Comparison of ENCODE assay signal across 9 cellular contexts in genomic region chr14:94028450-94028826, GRCh38. TPM values are rescaled to one million over a fixed set of nuclear protein-coding genes. Genes with fewer than 3 reads are reported as not detected.
DNase-seq lines count a peak whose midpoint lies in the region; ATAC-seq, FAIRE-seq and TF ChIP-seq lines count a peak whose summit lies in the region.
"Had no signal": no experiment of that assay in that cellular context is flagged by ENCODE, and none has a peak within 500 bp of the region (broad histone marks: within the 10 kb centered on the region; RNA-seq: fewer than 3 reads in every experiment).

No MANE protein-coding gene starts in this region.

- H3K27me3 ChIP-seq in K562 (ENCODE audit: control insufficient read depth in 2 of 2, insufficient read depth in 2 of 2, low read length in 2 of 2) = peaks cover 0 to 4% of the 10 kb centered on the region in 2 experiments; a peak in 1 of 5 replicates
- no peaks in the 10 kb centered on the region for H3K27me3 ChIP-seq in upper lobe of right lung
- H3K27me3 ChIP-seq in Caco-2 (replicated peaks; ENCODE audit: control insufficient read depth, insufficient read depth, low read length) = no peaks in the 10 kb centered on the region

- TF ChIP-seq POLR2A in K562 (conservative IDR thresholded peaks at IDR 0.05) = no peak

- in situ Hi-C loops in K562 (cut with MboI) = no loop called here

- TF ChIP-seq CTCF in GM12875 (IDR thresholded peaks at IDR 0.05; ENCODE audit: borderline replicate concordance, insufficient read depth, low read depth, low read length) (peak; percentile 15; the same call in 1 of the 2 replicates), K562 (IDR thresholded peaks at IDR 0.05 in 2 of 3, conservative IDR thresholded peaks at IDR 0.05 in 1 of 3; ENCODE audit: insufficient read depth in 2 of 3, low read depth in 1 of 3, low read length in 3 of 3) (0 out of 6 replicates have a peak, but pooled peaks of 1 of the 3 experiments have one; percentile 10), upper lobe of right lung (IDR thresholded peaks at IDR 0.05) (no peak), Caco-2 (IDR thresholded peaks at IDR 0.05; ENCODE audit: insufficient read depth in 1 of 2, low read depth in 1 of 2, low read length in 1 of 2, severe bottlenecking in 1 of 2, unreplicated experiment in 1 of 2) (no peak)

- H3K27ac ChIP-seq in K562 (ENCODE audit: extremely low read depth, low read depth, low read length) (no peak overlapping the region), upper lobe of right lung (no peak overlapping the region)

- H4K20me1 ChIP-seq in K562 (replicated peaks; ENCODE audit: control insufficient read depth, insufficient read depth, low read length) = peaks cover 6% of the 10 kb centered on the region; the same call in 1 of the 2 replicates

- ATAC-seq in K562 (no peak), upper lobe of right lung (no peak), HG03196 (IDR thresholded peaks at IDR 0.05; ENCODE audit: unreplicated experiment) (no peak), HG02588 (IDR thresholded peaks at IDR 0.05; ENCODE audit: unreplicated experiment) (no peak)

- TF ChIP-seq RAD21 in K562 (CRISPR knock-in tag; conservative IDR thresholded peaks at IDR 0.05 in 1 of 2, IDR thresholded peaks at IDR 0.05 in 1 of 2) = no peak

- no peaks in the 10 kb centered on the region for H3K4me1 Mint-ChIP-seq in Caco-2 (ENCODE audit: low read depth, unreplicated experiment)

- TF ChIP-seq EP300 in K562 (IDR thresholded peaks at IDR 0.05; ENCODE audit: low read length) = no peak

- H3K27me3 Mint-ChIP-seq in Caco-2 (ENCODE audit: insufficient read depth, unreplicated experiment) = no peaks in the 10 kb centered on the region

- no peaks in the 10 kb centered on the region for H3K9me3 Mint-ChIP-seq in Caco-2 (ENCODE audit: unreplicated experiment)

- FAIRE-seq in K562 (lab: Jason Lieb, UNC) = no peak

- H3K36me3 ChIP-seq in K562 (ENCODE audit: control insufficient read depth, insufficient read depth, low read length) (no peaks in the 10 kb centered on the region), upper lobe of right lung (no peaks in the 10 kb centered on the region), Caco-2 (ENCODE audit: control insufficient read depth, insufficient read depth, low read length) (no peaks in the 10 kb centered on the region)

- H3K4me2 ChIP-seq in K562 (ENCODE audit: insufficient read depth, low read length) = no peak overlapping the region

- POLR2A ChIA-PET in K562 (lab: Yijun Ruan, JAX) = interaction anchor here (0.6 to 1.4 kb wide), 3 partner anchors 8 to 27 kb away, joined by 3 to 5 read pairs (median 3); no protein-coding TSS in a partner anchor
- POLR2A ChIA-PET in Caco-2 (lab: Charles Lee) = no interaction called here

- 7% methylated on average over 3 of the region's 4 CpGs for WGBS in K562 (ENCODE audit: insufficient coverage, low coverage, missing lambda C conversion rate)

- H3K4me3 ChIP-seq in GM12875 (ENCODE audit: low read depth, low read length) (no peak overlapping the region), K562 (no peak overlapping the region), upper lobe of right lung (no peak overlapping the region), Caco-2 (ENCODE audit: low read depth, low read length) (no peak overlapping the region)

- H3K36me3 Mint-ChIP-seq in Caco-2 (ENCODE audit: insufficient read depth, unreplicated experiment) = no peaks in the 10 kb centered on the region

- H2AFZ ChIP-seq in K562 (ENCODE audit: low read depth, low read length) = no peak overlapping the region

- H3K27ac Mint-ChIP-seq in Caco-2 (ENCODE audit: unreplicated experiment) = no peak overlapping the region

- no peaks in the 10 kb centered on the region for H3K79me2 ChIP-seq in K562 (ENCODE audit: control insufficient read depth, insufficient read depth, low read length)

- H3K4me1 ChIP-seq in K562 (replicated peaks in 1 of 2; ENCODE audit: control insufficient read depth in 2 of 2, insufficient read depth in 2 of 2, low read length in 2 of 2) = peaks cover 0 to 7% of the 10 kb centered on the region in 2 experiments; a peak in 1 of 5 replicates
- peaks cover 10% of the 10 kb centered on the region for H3K4me1 ChIP-seq in upper lobe of right lung
- H3K4me1 ChIP-seq in Caco-2 = peaks cover 3% of the 10 kb centered on the region; the same call in 1 of the 2 replicates

- intact Hi-C loops in K562 (cut with micrococcal nuclease) = no loop called here
- intact Hi-C loops in upper lobe of right lung (cut with DNase I) = no loop called here
- intact Hi-C loops in Caco-2 (cut with micrococcal nuclease; ENCODE audit: unreplicated experiment) = no loop called here

- BruUV-seq in K562 (replicated peaks; lab: Mats Ljungman, UMichigan) (no TSS peak), Caco-2 (replicated peaks; lab: Mats Ljungman, UMichigan) (no TSS peak)

- H3K4me3 Mint-ChIP-seq in Caco-2 (ENCODE audit: unreplicated experiment) = no peak overlapping the region

- DNase-seq in 8988T (peak; percentile 55), SIG-M5 treated with dmso at 0.1 percent for 504 hours (lab: John Stamatoyannopoulos, UW; ENCODE audit: unreplicated experiment) (peak; percentile 63), K562 (ENCODE audit: extremely low read depth in 1 of 4, low spot score in 3 of 4) (no peak), upper lobe of right lung (no peak), Caco-2 (no peak)
- DNase-seq: DND-41 had no signal

- CTCF ChIA-PET in K562 (lab: Yijun Ruan, JAX; ENCODE audit: low intra/inter-chr PET ratio) = no interaction called here
- CTCF ChIA-PET in Caco-2 (lab: Charles Lee) = interaction anchor here (0.6 to 1.1 kb wide), 2 partner anchors 8 to 76 kb away, joined by 3 read pairs; no protein-coding TSS in a partner anchor

- H3K9me3 ChIP-seq in K562 (replicated peaks; ENCODE audit: control insufficient read depth, insufficient read depth, low read depth, low read length) = no peaks in the 10 kb centered on the region
- H3K9me3 ChIP-seq in upper lobe of right lung = no peaks in the 10 kb centered on the region
- no peaks in the 10 kb centered on the region for H3K9me3 ChIP-seq in Caco-2

- H3K9ac ChIP-seq in K562 (ENCODE audit: insufficient read depth in 1 of 2, low read depth in 2 of 2, low read length in 2 of 2) = no peak overlapping the region

- no peaks in the 10 kb centered on the region for H3K9me1 ChIP-seq in K562 (ENCODE audit: control insufficient read depth, insufficient read depth, low read length)

RNA-seq across cellular contexts. Expression of gene OTUB2, which starts 2.3 kb away (rescaled TPM):
- total RNA-seq in K562 (2011; cell fraction: chromatin; rRNA removed; ENCODE audit: low replicate concordance) = 0.12 and 0.72 TPM in 2 replicates
- 0.26 and 1.0 TPM in 2 replicates for total RNA-seq in K562 (2011; cell fraction: nucleolus; rRNA removed)
- 0.22 and 0.38 TPM in 2 replicates for total RNA-seq in K562 (2011; cell fraction: nucleoplasm; rRNA removed)
- 0.23 and 0.24 TPM in 2 replicates for total RNA-seq in K562 (2014; rRNA removed)
- 0.07 and 0.35 TPM in 2 replicates for total RNA-seq in K562 (2014; rRNA removed; fragmentation: Illumina TruSeq; extraction: Trizol)
- total RNA-seq in K562 (2015; rRNA removed; fragmentation: Illumina TruSeq; extraction: Trizol) = 0.11 and 0.15 TPM in 2 replicates
- 0.31 and 0.34 TPM in 2 replicates for total RNA-seq in K562 (2021)
- polyA plus RNA-seq in K562 (2011; rRNA removed) = 0.11 and 0.20 TPM in 2 replicates
- polyA plus RNA-seq in K562 (2011; cell fraction: cytosol; rRNA removed) = 0.09 and 0.12 TPM in 2 replicates
- polyA plus RNA-seq in K562 (2011; cell fraction: nucleus; rRNA removed) = 0.18 and 0.33 TPM in 2 replicates
- polyA plus RNA-seq in K562 (2012) = 0.21 and 0.28 TPM in 2 replicates
- 0.15 and 0.21 TPM in 2 replicates for polyA plus RNA-seq in K562 (2014; fragmentation: Illumina TruSeq; extraction: Trizol)
- polyA plus RNA-seq in K562 (2014; fragmentation: Nextera tagmentation; extraction: Ambion mirVana) = under 1 TPM; 0.01 to 0.08 TPM
- polyA plus RNA-seq in K562 (2014; rRNA removed) = 0.08 and 0.26 TPM in 2 replicates
- 0.18 and 0.46 TPM in 2 replicates for polyA minus RNA-seq in K562 (2011; rRNA and poly(A)+ RNA removed)
- 0.67 TPM in 1 of 2 replicates, not detected in the other for polyA minus RNA-seq in K562 (2011; cell fraction: cytosol; rRNA and poly(A)+ RNA removed)
- polyA minus RNA-seq in K562 (2011; cell fraction: nucleus; rRNA and poly(A)+ RNA removed) = 0.22 and 0.40 TPM in 2 replicates
- total RNA-seq in upper lobe of right lung = 1.0 TPM
- 1.2 TPM in 2 replicates for total RNA-seq in Caco-2 (2022)

RNA-seq across cellular contexts. Expression of gene CCDC197, which starts 31.3 kb away (rescaled TPM):
- total RNA-seq in K562 (2011; cell fraction: chromatin; rRNA removed; ENCODE audit: low replicate concordance) = not detected in 2 replicates
- total RNA-seq in K562 (2011; cell fraction: nucleolus; rRNA removed) = not detected in 2 replicates
- not detected in 2 replicates for total RNA-seq in K562 (2011; cell fraction: nucleoplasm; rRNA removed)
- total RNA-seq in K562 (2014; rRNA removed) (not detected in 2 replicates), K562 (2014; rRNA removed; fragmentation: Illumina TruSeq; extraction: Trizol) (not detected in 2 replicates), K562 (2015; rRNA removed; fragmentation: Illumina TruSeq; extraction: Trizol) (not detected in 2 replicates), K562 (2021) (not detected in 2 replicates), upper lobe of right lung (not detected), Caco-2 (2022) (not detected in 2 replicates)
- polyA plus RNA-seq in K562 (2011; rRNA removed) (not detected in 2 replicates), K562 (2014; fragmentation: Illumina TruSeq; extraction: Trizol) (not detected in 2 replicates), K562 (2014; fragmentation: Nextera tagmentation; extraction: Ambion mirVana) (not detected), K562 (2014; rRNA removed) (not detected in 2 replicates)
- polyA plus RNA-seq in K562 (2011; cell fraction: cytosol; rRNA removed) = not detected in 2 replicates
- polyA plus RNA-seq in K562 (2011; cell fraction: nucleus; rRNA removed) = not detected in 2 replicates
- polyA plus RNA-seq in K562 (2012) = not detected in 2 replicates
- polyA minus RNA-seq in K562 (2011; rRNA and poly(A)+ RNA removed) = not detected in 2 replicates
- not detected in 2 replicates for polyA minus RNA-seq in K562 (2011; cell fraction: cytosol; rRNA and poly(A)+ RNA removed)
- polyA minus RNA-seq in K562 (2011; cell fraction: nucleus; rRNA and poly(A)+ RNA removed) = not detected in 2 replicates

RNA-seq across cellular contexts. Expression of gene ASB2, which starts 52.1 kb away (rescaled TPM):
- not detected in 2 replicates for total RNA-seq in K562 (2011; cell fraction: chromatin; rRNA removed; ENCODE audit: low replicate concordance)
- total RNA-seq in K562 (2011; cell fraction: nucleolus; rRNA removed) = not detected in 2 replicates
- not detected in 2 replicates for total RNA-seq in K562 (2011; cell fraction: nucleoplasm; rRNA removed)
- total RNA-seq in K562 (2014; rRNA removed) (not detected in 2 replicates), K562 (2014; rRNA removed; fragmentation: Illumina TruSeq; extraction: Trizol) (not detected in 2 replicates), K562 (2015; rRNA removed; fragmentation: Illumina TruSeq; extraction: Trizol) (not detected in 2 replicates), K562 (2021) (not detected in 2 replicates), upper lobe of right lung (3.2 TPM), Caco-2 (2022) (0.21 TPM in 1 of 2 replicates, not detected in the other)
- polyA plus RNA-seq in K562 (2011; rRNA removed) (not detected in 2 replicates), K562 (2014; fragmentation: Illumina TruSeq; extraction: Trizol) (not detected in 2 replicates), K562 (2014; fragmentation: Nextera tagmentation; extraction: Ambion mirVana) (not detected), K562 (2014; rRNA removed) (not detected in 2 replicates)
- polyA plus RNA-seq in K562 (2011; cell fraction: cytosol; rRNA removed) = not detected in 2 replicates
- polyA plus RNA-seq in K562 (2011; cell fraction: nucleus; rRNA removed) = not detected in 2 replicates
- polyA plus RNA-seq in K562 (2012) = 0.12 TPM in 1 of 2 replicates, not detected in the other
- not detected in 2 replicates for polyA minus RNA-seq in K562 (2011; rRNA and poly(A)+ RNA removed)
- not detected in 2 replicates for polyA minus RNA-seq in K562 (2011; cell fraction: cytosol; rRNA and poly(A)+ RNA removed)
- not detected in 2 replicates for polyA minus RNA-seq in K562 (2011; cell fraction: nucleus; rRNA and poly(A)+ RNA removed)

RNA-seq across cellular contexts. Expression of gene DDX24, which starts 52.6 kb away (rescaled TPM):
- total RNA-seq in K562 (2011; cell fraction: chromatin; rRNA removed; ENCODE audit: low replicate concordance) = 39.3 and 70.0 TPM in 2 replicates
- 36.2 TPM in 2 replicates for total RNA-seq in K562 (2011; cell fraction: nucleolus; rRNA removed)
- total RNA-seq in K562 (2011; cell fraction: nucleoplasm; rRNA removed) = 33.4 and 34.7 TPM in 2 replicates
- total RNA-seq in K562 (2014; rRNA removed) = 98.3 and 104 TPM in 2 replicates
- 129 and 139 TPM in 2 replicates for total RNA-seq in K562 (2014; rRNA removed; fragmentation: Illumina TruSeq; extraction: Trizol)
- total RNA-seq in K562 (2015; rRNA removed; fragmentation: Illumina TruSeq; extraction: Trizol) = 122 and 125 TPM in 2 replicates
- total RNA-seq in K562 (2021) = 118 and 127 TPM in 2 replicates
- 95.7 and 98.6 TPM in 2 replicates for polyA plus RNA-seq in K562 (2011; rRNA removed)
- polyA plus RNA-seq in K562 (2011; cell fraction: cytosol; rRNA removed) = 61.5 and 65.0 TPM in 2 replicates
- polyA plus RNA-seq in K562 (2011; cell fraction: nucleus; rRNA removed) = 76.7 and 77.4 TPM in 2 replicates
- polyA plus RNA-seq in K562 (2012) = 67.1 and 89.1 TPM in 2 replicates
- polyA plus RNA-seq in K562 (2014; fragmentation: Illumina TruSeq; extraction: Trizol) = 139 and 175 TPM in 2 replicates
- 100 to 1,000 TPM in 1 of 2 experiments, 10 to 100 TPM in 1; 95.1 to 136 TPM for polyA plus RNA-seq in K562 (2014; fragmentation: Nextera tagmentation; extraction: Ambion mirVana)
- 67.4 and 82.4 TPM in 2 replicates for polyA plus RNA-seq in K562 (2014; rRNA removed)
- polyA minus RNA-seq in K562 (2011; rRNA and poly(A)+ RNA removed) = 102 and 114 TPM in 2 replicates
- polyA minus RNA-seq in K562 (2011; cell fraction: cytosol; rRNA and poly(A)+ RNA removed) = 32.5 and 54.1 TPM in 2 replicates
- polyA minus RNA-seq in K562 (2011; cell fraction: nucleus; rRNA and poly(A)+ RNA removed) = 28.8 and 48.1 TPM in 2 replicates
- 191 TPM for total RNA-seq in upper lobe of right lung
- total RNA-seq in Caco-2 (2022) = 131 and 132 TPM in 2 replicates

RNA-seq across cellular contexts. Expression of gene IFI27L1, which starts 52.7 kb away (rescaled TPM):
- total RNA-seq in K562 (2011; cell fraction: chromatin; rRNA removed; ENCODE audit: low replicate concordance) = 24.1 and 32.5 TPM in 2 replicates
- 33.0 and 35.5 TPM in 2 replicates for total RNA-seq in K562 (2011; cell fraction: nucleolus; rRNA removed)
- 30.1 and 34.7 TPM in 2 replicates for total RNA-seq in K562 (2011; cell fraction: nucleoplasm; rRNA removed)
- total RNA-seq in K562 (2014; rRNA removed) (20.3 and 24.6 TPM in 2 replicates), K562 (2014; rRNA removed; fragmentation: Illumina TruSeq; extraction: Trizol) (13.8 and 19.7 TPM in 2 replicates), K562 (2015; rRNA removed; fragmentation: Illumina TruSeq; extraction: Trizol) (17.6 and 17.8 TPM in 2 replicates), K562 (2021) (20.2 and 23.8 TPM in 2 replicates), upper lobe of right lung (15.2 TPM), Caco-2 (2022) (11.6 and 13.6 TPM in 2 replicates)
- polyA plus RNA-seq in K562 (2011; rRNA removed) (28.0 and 31.9 TPM in 2 replicates), K562 (2014; fragmentation: Illumina TruSeq; extraction: Trizol) (14.5 and 19.3 TPM in 2 replicates), K562 (2014; fragmentation: Nextera tagmentation; extraction: Ambion mirVana) (10 to 100 TPM; 22.8 to 28.0 TPM), K562 (2014; rRNA removed) (25.0 and 25.6 TPM in 2 replicates)
- polyA plus RNA-seq in K562 (2011; cell fraction: cytosol; rRNA removed) = 35.9 TPM in 2 replicates
- 50.2 and 57.1 TPM in 2 replicates for polyA plus RNA-seq in K562 (2011; cell fraction: nucleus; rRNA removed)
- polyA plus RNA-seq in K562 (2012) = 23.6 and 32.5 TPM in 2 replicates
- polyA minus RNA-seq in K562 (2011; rRNA and poly(A)+ RNA removed) = 4.8 and 7.3 TPM in 2 replicates
- polyA minus RNA-seq in K562 (2011; cell fraction: cytosol; rRNA and poly(A)+ RNA removed) = 3.3 and 5.8 TPM in 2 replicates
- polyA minus RNA-seq in K562 (2011; cell fraction: nucleus; rRNA and poly(A)+ RNA removed) = 6.5 and 11.7 TPM in 2 replicates

Comparison
In these comparisons a context has a peak if more than half of its experiments do, and no peak if none do; other contexts are left out.
1. DNase-seq: peak in 8988T (single experiment) and SIG-M5 treated with dmso at 0.1 percent for 504 hours (single experiment); none in K562 (0 of 4), upper lobe of right lung (single experiment) and Caco-2 (0 of 2).